Comparison of ENCODE assay signal across 9 cellular contexts in genomic region chr15:93029613-93030429, GRCh38.
DNase-seq lines count a peak whose midpoint lies in the region; ATAC-seq and FAIRE-seq lines count a peak whose summit lies in the region.
"Had no signal": no experiment of that assay in that cellular context is flagged by ENCODE, and none has a peak within 500 bp of the region (broad histone marks: within the 10 kb centered on the region; RNA-seq: fewer than 3 reads in every experiment).

No MANE protein-coding gene starts in this region.

- H3K27me3 ChIP-seq in layer of hippocampus (ENCODE audit: control insufficient read depth, insufficient read depth, low read length), result no peaks in the 10 kb centered on the region

- FAIRE-seq in GM19239 (lab: Jason Lieb, UNC), result no peak
- FAIRE-seq: A204.1 had no signal

- DNase-seq in DMS53 (lab: John Stamatoyannopoulos, UW), result peak; percentile 63
- no peak for DNase-seq in DMS53 treated with DMSO at 0.1 percent for 48 hours (lab: John Stamatoyannopoulos, UW; ENCODE audit: unreplicated experiment)
- DNase-seq in astrocyte of the hippocampus (ENCODE audit: low read depth, low spot score), result peak; percentile 38
- peak in 4 of 49 donors; percentile 13 to 51 (median 39) for DNase-seq in substantia nigra (lab: John Stamatoyannopoulos, UW)
- no peak for DNase-seq in GM19239 (ENCODE audit: insufficient read length, low spot score)
- no peak for DNase-seq in activated gamma-delta T cell treated with Interleukin-2 at 50 U/mL for 16 hours

- no peak for ATAC-seq in HG02852 (IDR thresholded peaks at IDR 0.05; ENCODE audit: unreplicated experiment)

- peak overlapping the region; percentile 27 for H3K27ac ChIP-seq in layer of hippocampus (ENCODE audit: low read depth, low read length)
- H3K27ac ChIP-seq in substantia nigra (ENCODE audit: low read depth, low read length, poor library complexity, severe bottlenecking), result peak overlapping the region; percentile 51

Comparison
In these comparisons a context has a peak if more than half of its experiments do, and no peak if none do; other contexts are left out.
1. DNase-seq: peak in DMS53 (single experiment) and astrocyte of the hippocampus (single experiment); none in DMS53 treated with DMSO at 0.1 percent for 48 hours (single experiment), GM19239 (single experiment) and activated gamma-delta T cell treated with Interleukin-2 at 50 U/mL for 16 hours (single experiment).